In the genomic region with DNA sequence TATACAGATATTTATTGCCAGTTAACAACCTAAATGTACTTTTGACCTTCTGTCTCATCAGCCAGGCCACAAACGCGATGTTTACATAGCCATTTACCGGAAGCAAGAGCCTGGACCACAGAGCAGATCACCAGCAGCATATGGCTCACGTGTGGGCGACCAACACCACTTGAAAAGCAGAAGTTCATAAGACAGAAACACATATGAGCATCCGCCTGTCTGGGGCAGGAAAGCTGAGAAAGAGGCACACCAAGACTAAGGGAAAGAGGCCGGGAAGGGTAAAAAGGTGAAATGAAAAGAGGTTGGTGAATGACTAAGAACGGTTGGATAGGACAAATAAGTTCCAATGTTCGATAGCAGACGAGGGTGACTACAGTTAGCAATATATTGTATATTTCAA, we compare ENCODE assay signal across 8 cellular contexts. TPM values are rescaled to one million over a fixed set of nuclear protein-coding genes. Genes with fewer than 3 reads are reported as not detected.
DNase-seq lines count a peak whose midpoint lies in the region; ATAC-seq and TF ChIP-seq lines count a peak whose summit lies in the region.

No MANE protein-coding gene starts in this region.

- H3K4me1 Mint-ChIP-seq in activated T-helper 1 cell treated with anti-CD3 and anti-CD28 coated beads, Interleukin-12 subunit alpha, Interleukin-12 subunit beta, Interleukin-2, Interleukin-4 antibody, amounts not matched to agents 30 ng/mL and 10 ng/mL and 1 ng/mL, durations not matched to agents 14 hours and 24 hours and 36 hours (ENCODE audit: low read depth) = peaks cover 31% of the 10 kb centered on the region
- peaks cover 18 to 21% of the 10 kb centered on the region in 2 donors for H3K4me1 Mint-ChIP-seq in natural killer cell treated with Interleukin-12 subunit alpha and Interleukin-12 subunit beta and Interleukin-15 and Interleukin-18, amount 100 ng/mL, for 72 hours (ENCODE audit: low read depth in 2 of 2)

- peaks cover 10% of the 10 kb centered on the region for H3K4me1 ChIP-seq in suprapubic skin

- H3K27ac ChIP-seq in suprapubic skin = no peak overlapping the region

- H3K27ac Mint-ChIP-seq in activated T-helper 1 cell treated with anti-CD3 and anti-CD28 coated beads, Interleukin-12 subunit alpha, Interleukin-12 subunit beta, Interleukin-2, Interleukin-4 antibody, amounts not matched to agents 30 ng/mL and 10 ng/mL and 1 ng/mL, durations not matched to agents 14 hours and 24 hours and 36 hours = peak overlapping the region; percentile 36
- peak overlapping the region; percentile 22 to 60 for H3K27ac Mint-ChIP-seq in natural killer cell treated with Interleukin-12 subunit alpha and Interleukin-12 subunit beta and Interleukin-15 and Interleukin-18, amount 100 ng/mL, for 72 hours

- peaks cover 14% of the 10 kb centered on the region for H3K27me3 ChIP-seq in suprapubic skin

- 67% methylated on average over 10 of the region's 10 CpGs for WGBS in suprapubic skin

- peaks cover 22% of the 10 kb centered on the region for H3K27me3 Mint-ChIP-seq in activated T-helper 1 cell treated with anti-CD3 and anti-CD28 coated beads, Interleukin-12 subunit alpha, Interleukin-12 subunit beta, Interleukin-2, Interleukin-4 antibody, amounts not matched to agents 30 ng/mL and 10 ng/mL and 1 ng/mL, durations not matched to agents 14 hours and 24 hours and 36 hours (ENCODE audit: insufficient read depth)
- peaks cover 9 to 14% of the 10 kb centered on the region in 2 donors for H3K27me3 Mint-ChIP-seq in natural killer cell treated with Interleukin-12 subunit alpha and Interleukin-12 subunit beta and Interleukin-15 and Interleukin-18, amount 100 ng/mL, for 72 hours

- intact Hi-C loops in activated T-helper 1 cell treated with anti-CD3 and anti-CD28 coated beads, Interleukin-12 subunit alpha, Interleukin-12 subunit beta, Interleukin-2, Interleukin-4 antibody, amounts not matched to agents 30 ng/mL and 10 ng/mL and 1 ng/mL, durations not matched to agents 14 hours and 24 hours and 36 hours (cut with micrococcal nuclease) = no loop called here

- H3K4me3 ChIP-seq in suprapubic skin = no peak overlapping the region

- ATAC-seq in GM18867 (IDR thresholded peaks at IDR 0.05; ENCODE audit: unreplicated experiment) (peak; percentile 95), HG02798 (IDR thresholded peaks at IDR 0.05; ENCODE audit: poor library complexity, unreplicated experiment) (peak; percentile 95), esophagus mucosa (no peak)
- ATAC-seq in natural killer cell treated with Interleukin-12 subunit alpha and Interleukin-12 subunit beta and Interleukin-15 and Interleukin-18, amount 100 ng/mL, for 72 hours = peak; percentile 49 to 69

- no peak for TF ChIP-seq POLR2A in suprapubic skin (IDR thresholded peaks at IDR 0.05)

- H3K36me3 ChIP-seq in suprapubic skin = no peaks in the 10 kb centered on the region

- no peaks in the 10 kb centered on the region for H3K9me3 Mint-ChIP-seq in activated T-helper 1 cell treated with anti-CD3 and anti-CD28 coated beads, Interleukin-12 subunit alpha, Interleukin-12 subunit beta, Interleukin-2, Interleukin-4 antibody, amounts not matched to agents 30 ng/mL and 10 ng/mL and 1 ng/mL, durations not matched to agents 14 hours and 24 hours and 36 hours
- no peaks in the 10 kb centered on the region for H3K9me3 Mint-ChIP-seq in natural killer cell treated with Interleukin-12 subunit alpha and Interleukin-12 subunit beta and Interleukin-15 and Interleukin-18, amount 100 ng/mL, for 72 hours

- no peaks in the 10 kb centered on the region for H3K36me3 Mint-ChIP-seq in activated T-helper 1 cell treated with anti-CD3 and anti-CD28 coated beads, Interleukin-12 subunit alpha, Interleukin-12 subunit beta, Interleukin-2, Interleukin-4 antibody, amounts not matched to agents 30 ng/mL and 10 ng/mL and 1 ng/mL, durations not matched to agents 14 hours and 24 hours and 36 hours (ENCODE audit: low read depth)
- no peaks in the 10 kb centered on the region for H3K36me3 Mint-ChIP-seq in natural killer cell treated with Interleukin-12 subunit alpha and Interleukin-12 subunit beta and Interleukin-15 and Interleukin-18, amount 100 ng/mL, for 72 hours

- TF ChIP-seq EP300 in suprapubic skin (IDR thresholded peaks at IDR 0.05) = no peak

- DNase-seq in NOMO-1 treated with DMSO at 0.1 percent for 48 hours (lab: John Stamatoyannopoulos, UW; ENCODE audit: unreplicated experiment) = peak; percentile 74
- peak; percentile 8 for DNase-seq in activated T-helper 1 cell treated with anti-CD3 and anti-CD28 coated beads, Interleukin-12 subunit alpha, Interleukin-12 subunit beta, Interleukin-2, Interleukin-4 antibody, amounts not matched to agents 30 ng/mL and 10 ng/mL and 1 ng/mL, durations not matched to agents 14 hours and 24 hours and 36 hours (ENCODE audit: low spot score)
- peak; percentile 69 for DNase-seq in natural killer cell treated with Interleukin-12 subunit alpha and Interleukin-12 subunit beta and Interleukin-15 and Interleukin-18, amount 100 ng/mL, for 72 hours (ENCODE audit: low spot score)
- no peak for DNase-seq in suprapubic skin (ENCODE audit: low spot score in 2 of 2)
- no peak for DNase-seq in NCI-H2107 treated with DMSO at 0.1 percent for 48 hours (lab: John Stamatoyannopoulos, UW; ENCODE audit: unreplicated experiment)

- no peak for TF ChIP-seq CTCF in suprapubic skin (IDR thresholded peaks at IDR 0.05)

- no peaks in the 10 kb centered on the region for H3K9me3 ChIP-seq in suprapubic skin

- peak overlapping the region; percentile 71 for H3K4me3 Mint-ChIP-seq in activated T-helper 1 cell treated with anti-CD3 and anti-CD28 coated beads, Interleukin-12 subunit alpha, Interleukin-12 subunit beta, Interleukin-2, Interleukin-4 antibody, amounts not matched to agents 30 ng/mL and 10 ng/mL and 1 ng/mL, durations not matched to agents 14 hours and 24 hours and 36 hours
- peak overlapping the region; percentile 87 for H3K4me3 Mint-ChIP-seq in natural killer cell treated with Interleukin-12 subunit alpha and Interleukin-12 subunit beta and Interleukin-15 and Interleukin-18, amount 100 ng/mL, for 72 hours

RNA-seq across cellular contexts. Expression of a gene that starts 1.3 kb away (rescaled TPM):
- 3.3 and 3.6 TPM in 2 replicates for total RNA-seq in activated T-helper 1 cell treated with anti-CD3 and anti-CD28 coated beads, Interleukin-12 subunit alpha, Interleukin-12 subunit beta, Interleukin-2, Interleukin-4 antibody, amounts not matched to agents 30 ng/mL and 10 ng/mL and 1 ng/mL, durations not matched to agents 14 hours and 24 hours and 36 hours
- 10 to 100 TPM; 11.1 to 15.1 TPM for total RNA-seq in natural killer cell treated with Interleukin-12 subunit alpha and Interleukin-12 subunit beta and Interleukin-15 and Interleukin-18, amount 100 ng/mL, for 72 hours
- total RNA-seq in suprapubic skin = 1 to 10 TPM in 3 of 4 donors, under 1 TPM in 1; 0.79 to 7.0 (median 3.9) TPM
- 2.7 TPM for total RNA-seq in esophagus mucosa

RNA-seq across cellular contexts. Expression of a gene that starts 28.9 kb away (rescaled TPM):
- total RNA-seq in activated T-helper 1 cell treated with anti-CD3 and anti-CD28 coated beads, Interleukin-12 subunit alpha, Interleukin-12 subunit beta, Interleukin-2, Interleukin-4 antibody, amounts not matched to agents 30 ng/mL and 10 ng/mL and 1 ng/mL, durations not matched to agents 14 hours and 24 hours and 36 hours = 0.08 TPM in 1 of 2 replicates, not detected in the other
- total RNA-seq in natural killer cell treated with Interleukin-12 subunit alpha and Interleukin-12 subunit beta and Interleukin-15 and Interleukin-18, amount 100 ng/mL, for 72 hours = 1 to 10 TPM in 1 of 2 donors, under 1 TPM in 1; 0.84 to 1.5 TPM
- total RNA-seq in suprapubic skin (1 to 10 TPM in 3 of 4 donors, under 1 TPM in 1; 0.72 to 2.8 (median 1.8) TPM), esophagus mucosa (0.84 TPM)

Comparison
In these comparisons a context has a peak if more than half of its experiments do, and no peak if none do; other contexts are left out.
1. DNase-seq: peak in NOMO-1 treated with DMSO at 0.1 percent for 48 hours (single experiment), activated T-helper 1 cell treated with anti-CD3 and anti-CD28 coated beads, Interleukin-12 subunit alpha, Interleukin-12 subunit beta, Interleukin-2, Interleukin-4 antibody, amounts not matched to agents 30 ng/mL and 10 ng/mL and 1 ng/mL, durations not matched to agents 14 hours and 24 hours and 36 hours (single experiment) and natural killer cell treated with Interleukin-12 subunit alpha and Interleukin-12 subunit beta and Interleukin-15 and Interleukin-18, amount 100 ng/mL, for 72 hours (single experiment); none in suprapubic skin (0 of 2) and NCI-H2107 treated with DMSO at 0.1 percent for 48 hours (single experiment).